8 cellular contexts compared by ENCODE assay signal in the genomic region with DNA sequence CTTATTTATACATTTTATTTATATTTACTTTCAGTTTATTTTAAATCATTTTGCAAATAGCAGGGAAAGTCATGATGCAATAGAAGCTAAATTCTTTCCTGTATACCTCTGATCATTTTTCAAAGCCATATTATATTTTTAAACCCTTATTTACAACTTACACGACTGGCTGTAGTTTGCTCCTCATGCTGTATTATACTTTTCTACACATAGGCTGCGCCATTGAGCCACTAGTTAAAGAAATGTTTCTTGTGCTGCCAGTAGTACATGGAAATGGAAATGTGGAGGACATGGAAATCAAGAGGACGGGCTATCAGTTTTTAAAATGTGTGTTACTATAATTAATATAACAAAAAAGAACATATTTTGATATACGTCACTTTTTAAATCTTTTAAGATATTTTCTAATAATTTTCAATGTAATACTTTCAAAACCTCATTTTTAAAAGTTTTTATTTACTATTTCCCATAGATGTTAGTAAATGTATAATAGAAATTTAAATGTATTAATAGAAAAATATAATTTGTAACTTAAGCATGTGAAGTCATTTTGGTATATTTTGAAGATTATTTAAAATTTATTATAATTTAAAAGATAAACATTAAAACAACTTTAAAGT.
DNase-seq lines count a peak whose midpoint lies in the region; ATAC-seq, FAIRE-seq and TF ChIP-seq lines count a peak whose summit lies in the region.

No MANE protein-coding gene starts in this region.

- 35% methylated on average over 4 of the region's 4 CpGs for WGBS in heart right ventricle, 2 donors
- 50 to 61% methylated on average over 4 of the region's 4 CpGs for WGBS in sigmoid colon, 2 donors

- no peaks in the 10 kb centered on the region for H3K4me1 ChIP-seq in CD8-positive, alpha-beta T cell (ENCODE audit: insufficient read depth, low read length)
- H3K4me1 ChIP-seq in heart right ventricle (no peaks in the 10 kb centered on the region), sigmoid colon (no peaks in the 10 kb centered on the region)

- TF ChIP-seq POLR2A in H54 (IDR thresholded peaks at IDR 0.05; ENCODE audit: low read depth, low read length) (no peak), sigmoid colon (IDR thresholded peaks at IDR 0.05) (no peak)

- H3K4me3 ChIP-seq in CD8-positive, alpha-beta T cell (ENCODE audit: low read depth, low read length) = no peak overlapping the region
- no peak overlapping the region for H3K4me3 ChIP-seq in heart right ventricle
- H3K4me3 ChIP-seq in sigmoid colon = no peak overlapping the region

- POLR2A ChIA-PET in CD8-positive, alpha-beta T cell (lab: Charles Lee) = no interaction called here
- POLR2A ChIA-PET in activated CD8-positive, alpha-beta T cell treated with anti-CD3 and anti-CD28 coated beads, Interleukin-2, amount 10 ng/mL, durations not matched to agents 7 days and 5 days (lab: Charles Lee) = no interaction called here

- H3K4me3 Mint-ChIP-seq in CD8-positive, alpha-beta T cell = no peak overlapping the region
- H3K4me3 Mint-ChIP-seq in activated CD8-positive, alpha-beta T cell treated with anti-CD3 and anti-CD28 coated beads, Interleukin-2, amount 10 ng/mL, durations not matched to agents 7 days and 5 days = no peak overlapping the region

- peaks cover 2% of the 10 kb centered on the region for H3K36me3 Mint-ChIP-seq in CD8-positive, alpha-beta T cell
- no peaks in the 10 kb centered on the region for H3K36me3 Mint-ChIP-seq in activated CD8-positive, alpha-beta T cell treated with anti-CD3 and anti-CD28 coated beads, Interleukin-2, amount 10 ng/mL, durations not matched to agents 7 days and 5 days (ENCODE audit: low read depth)

- no peak overlapping the region for H3K27ac Mint-ChIP-seq in CD8-positive, alpha-beta T cell
- H3K27ac Mint-ChIP-seq in activated CD8-positive, alpha-beta T cell treated with anti-CD3 and anti-CD28 coated beads, Interleukin-2, amount 10 ng/mL, durations not matched to agents 7 days and 5 days = no peak overlapping the region

- no peaks in the 10 kb centered on the region for H3K4me1 Mint-ChIP-seq in CD8-positive, alpha-beta T cell (ENCODE audit: low read depth)
- no peaks in the 10 kb centered on the region for H3K4me1 Mint-ChIP-seq in activated CD8-positive, alpha-beta T cell treated with anti-CD3 and anti-CD28 coated beads, Interleukin-2, amount 10 ng/mL, durations not matched to agents 7 days and 5 days (ENCODE audit: low read depth)

- CTCF ChIA-PET in CD8-positive, alpha-beta T cell (lab: Charles Lee) = no interaction called here
- CTCF ChIA-PET in activated CD8-positive, alpha-beta T cell treated with anti-CD3 and anti-CD28 coated beads, Interleukin-2, amount 10 ng/mL, durations not matched to agents 7 days and 5 days (lab: Charles Lee) = interaction anchor here (0.7 to 1.6 kb wide), 2 partner anchors 562 to 818 kb away, joined by 3 read pairs; no protein-coding TSS in a partner anchor

- DNase-seq in CD8-positive, alpha-beta T cell = no peak
- DNase-seq in H54 (ENCODE audit: insufficient read length, low spot score) (peak; percentile 14), NCI-H2107 treated with DMSO at 0.1 percent for 48 hours (lab: John Stamatoyannopoulos, UW; ENCODE audit: unreplicated experiment) (peak; percentile 50), heart right ventricle (peak in 1 of 2 donors; percentile 29), sigmoid colon (no peak), OCI-M2 (lab: John Stamatoyannopoulos, UW; ENCODE audit: unreplicated experiment) (no peak)
- DNase-seq in activated CD8-positive, alpha-beta T cell treated with anti-CD3 and anti-CD28 coated beads, Interleukin-2, amount 10 ng/mL, durations not matched to agents 7 days and 5 days = peak; percentile 39

- TF ChIP-seq EP300 in sigmoid colon (IDR thresholded peaks at IDR 0.05) = no peak

- peak; percentile 27 for TF ChIP-seq CTCF in CD8-positive, alpha-beta T cell (IDR thresholded peaks at IDR 0.05)
- TF ChIP-seq CTCF in heart right ventricle (IDR thresholded peaks at IDR 0.05) (peak; percentile 34 to 72 (median 66)), sigmoid colon (IDR thresholded peaks at IDR 0.05) (peak; percentile 24 to 73 (median 65))

- no peaks in the 10 kb centered on the region for H3K27me3 ChIP-seq in CD8-positive, alpha-beta T cell (ENCODE audit: insufficient read depth, low read length)
- H3K27me3 ChIP-seq in heart right ventricle (no peaks in the 10 kb centered on the region), sigmoid colon (no peaks in the 10 kb centered on the region)

- H3K9me3 ChIP-seq in CD8-positive, alpha-beta T cell (ENCODE audit: low read length) = no peaks in the 10 kb centered on the region
- H3K9me3 ChIP-seq in heart right ventricle (no peaks in the 10 kb centered on the region), sigmoid colon (no peaks in the 10 kb centered on the region)

- no peaks in the 10 kb centered on the region for H3K27me3 Mint-ChIP-seq in CD8-positive, alpha-beta T cell (ENCODE audit: low read depth)
- H3K27me3 Mint-ChIP-seq in activated CD8-positive, alpha-beta T cell treated with anti-CD3 and anti-CD28 coated beads, Interleukin-2, amount 10 ng/mL, durations not matched to agents 7 days and 5 days (ENCODE audit: low read depth) = no peaks in the 10 kb centered on the region

- ATAC-seq in CD8-positive, alpha-beta T cell = no peak
- ATAC-seq in activated CD8-positive, alpha-beta T cell treated with anti-CD3 and anti-CD28 coated beads, Interleukin-2, amount 10 ng/mL, durations not matched to agents 7 days and 5 days = no peak
- ATAC-seq in heart right ventricle (peak in 3 of 8 donors; percentile 55 to 64 (median 63)), GM19023 (IDR thresholded peaks at IDR 0.05; ENCODE audit: unreplicated experiment) (no peak)

- no peaks in the 10 kb centered on the region for H3K36me3 ChIP-seq in CD8-positive, alpha-beta T cell (ENCODE audit: insufficient read depth, low read length)
- H3K36me3 ChIP-seq in heart right ventricle = no peaks in the 10 kb centered on the region
- H3K36me3 ChIP-seq in sigmoid colon = no peaks in the 10 kb centered on the region

- H3K9me3 Mint-ChIP-seq in CD8-positive, alpha-beta T cell = no peaks in the 10 kb centered on the region
- H3K9me3 Mint-ChIP-seq in activated CD8-positive, alpha-beta T cell treated with anti-CD3 and anti-CD28 coated beads, Interleukin-2, amount 10 ng/mL, durations not matched to agents 7 days and 5 days (ENCODE audit: insufficient read depth) = no peaks in the 10 kb centered on the region

- no peak overlapping the region for H3K27ac ChIP-seq in CD8-positive, alpha-beta T cell (ENCODE audit: low read depth, low read length)
- no peak overlapping the region for H3K27ac ChIP-seq in heart right ventricle
- H3K27ac ChIP-seq in sigmoid colon = no peak overlapping the region

- intact Hi-C loops in CD8-positive, alpha-beta T cell (cut with DNase I, micrococcal nuclease) = loop anchor here in 1 of 2 experiments (2.0 kb wide), 1 partner anchor 817 kb away; no protein-coding TSS in a partner anchor
- intact Hi-C loops in heart right ventricle (cut with DNase I) = loop anchor here in 9 of 10 donors (1.0 to 10.0 kb wide), 9 partner anchors 559 to 997 kb away; no protein-coding TSS in a partner anchor
- intact Hi-C loops in sigmoid colon (cut with DNase I) = loop anchor here (5.0 to 10.0 kb wide), 3 partner anchors 389 to 957 kb away; a partner anchor contains a TSS

- peak; percentile 62 for FAIRE-seq in H54 (lab: Jason Lieb, UNC)

Comparison
In these comparisons a context has a peak if more than half of its experiments do, and no peak if none do; other contexts are left out.
1. DNase-seq: peak in H54 (single experiment), NCI-H2107 treated with DMSO at 0.1 percent for 48 hours (single experiment) and activated CD8-positive, alpha-beta T cell treated with anti-CD3 and anti-CD28 coated beads, Interleukin-2, amount 10 ng/mL, durations not matched to agents 7 days and 5 days (single experiment); none in CD8-positive, alpha-beta T cell (0 of 7), sigmoid colon (single experiment) and OCI-M2 (single experiment).
2. Peak in every context shown above with its lines, with median percentiles within 50 percentile points of each other: CTCF ChIP-seq.